ENCODE assay signal across 1 cellular context in the genomic region with DNA sequence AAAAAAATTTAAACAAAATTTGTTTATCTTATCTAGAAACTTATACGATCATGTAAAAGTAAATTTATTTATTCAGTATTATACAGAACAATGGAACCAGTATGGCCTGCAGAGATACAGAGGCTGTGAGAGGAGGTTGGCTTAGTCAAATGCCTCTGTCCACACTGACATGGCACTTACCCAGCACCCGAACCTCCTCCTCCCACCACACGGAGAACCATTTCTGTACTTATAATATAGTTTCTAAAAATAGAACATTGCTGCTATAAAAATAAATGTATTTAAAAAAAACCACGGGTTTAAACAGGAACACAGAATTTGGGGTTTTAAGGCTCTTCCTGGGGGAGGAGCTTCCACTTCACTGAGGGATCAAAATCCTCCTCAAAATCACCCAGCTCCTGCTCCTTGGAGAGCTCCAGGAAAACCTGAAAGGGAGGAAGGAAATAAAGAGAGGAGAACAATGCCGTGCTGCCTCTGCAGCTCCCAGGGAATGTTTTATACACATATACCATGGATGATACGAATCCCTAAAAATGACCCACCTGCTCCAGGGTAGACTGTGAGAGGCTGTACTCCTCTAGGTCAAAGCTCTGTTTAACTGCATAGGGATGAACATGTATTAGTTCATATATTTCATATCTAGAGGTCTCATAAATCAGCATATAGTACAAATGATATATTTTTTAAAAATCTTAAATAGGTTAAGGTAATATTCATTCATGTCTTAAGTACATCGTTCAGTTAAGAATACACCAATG.
TF ChIP-seq lines count a peak whose summit lies in the region.

No MANE protein-coding gene starts in this region.

TF ChIP-seq in GM23338, 12 proteins besides CTCF, POLR2A, EP300 and RAD21 (continued from another document):
- TF ChIP-seq, protein P1, sequence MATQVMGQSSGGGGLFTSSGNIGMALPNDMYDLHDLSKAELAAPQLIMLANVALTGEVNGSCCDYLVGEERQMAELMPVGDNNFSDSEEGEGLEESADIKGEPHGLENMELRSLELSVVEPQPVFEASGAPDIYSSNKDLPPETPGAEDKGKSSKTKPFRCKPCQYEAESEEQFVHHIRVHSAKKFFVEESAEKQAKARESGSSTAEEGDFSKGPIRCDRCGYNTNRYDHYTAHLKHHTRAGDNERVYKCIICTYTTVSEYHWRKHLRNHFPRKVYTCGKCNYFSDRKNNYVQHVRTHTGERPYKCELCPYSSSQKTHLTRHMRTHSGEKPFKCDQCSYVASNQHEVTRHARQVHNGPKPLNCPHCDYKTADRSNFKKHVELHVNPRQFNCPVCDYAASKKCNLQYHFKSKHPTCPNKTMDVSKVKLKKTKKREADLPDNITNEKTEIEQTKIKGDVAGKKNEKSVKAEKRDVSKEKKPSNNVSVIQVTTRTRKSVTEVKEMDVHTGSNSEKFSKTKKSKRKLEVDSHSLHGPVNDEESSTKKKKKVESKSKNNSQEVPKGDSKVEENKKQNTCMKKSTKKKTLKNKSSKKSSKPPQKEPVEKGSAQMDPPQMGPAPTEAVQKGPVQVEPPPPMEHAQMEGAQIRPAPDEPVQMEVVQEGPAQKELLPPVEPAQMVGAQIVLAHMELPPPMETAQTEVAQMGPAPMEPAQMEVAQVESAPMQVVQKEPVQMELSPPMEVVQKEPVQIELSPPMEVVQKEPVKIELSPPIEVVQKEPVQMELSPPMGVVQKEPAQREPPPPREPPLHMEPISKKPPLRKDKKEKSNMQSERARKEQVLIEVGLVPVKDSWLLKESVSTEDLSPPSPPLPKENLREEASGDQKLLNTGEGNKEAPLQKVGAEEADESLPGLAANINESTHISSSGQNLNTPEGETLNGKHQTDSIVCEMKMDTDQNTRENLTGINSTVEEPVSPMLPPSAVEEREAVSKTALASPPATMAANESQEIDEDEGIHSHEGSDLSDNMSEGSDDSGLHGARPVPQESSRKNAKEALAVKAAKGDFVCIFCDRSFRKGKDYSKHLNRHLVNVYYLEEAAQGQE (IDR thresholded peaks at IDR 0.05; ENCODE audit: unreplicated experiment): no peak
- TF ChIP-seq STAT1 (IDR thresholded peaks at IDR 0.05; ENCODE audit: unreplicated experiment): no peak
- TF ChIP-seq NANOG (IDR thresholded peaks at IDR 0.05; ENCODE audit: borderline replicate concordance): no peak
